1 cellular context compared by ENCODE assay signal in genomic region chr2:54704688-54705605, GRCh38.
TF ChIP-seq lines count a peak whose summit lies in the region.

No MANE protein-coding gene starts in this region.

TF ChIP-seq in H1, 55 proteins besides CTCF, POLR2A, EP300 and RAD21:
- TF ChIP-seq CHD7 (IDR thresholded peaks at IDR 0.05; ENCODE audit: insufficient replicate concordance, low read length), result no peak
